In the genomic region with DNA sequence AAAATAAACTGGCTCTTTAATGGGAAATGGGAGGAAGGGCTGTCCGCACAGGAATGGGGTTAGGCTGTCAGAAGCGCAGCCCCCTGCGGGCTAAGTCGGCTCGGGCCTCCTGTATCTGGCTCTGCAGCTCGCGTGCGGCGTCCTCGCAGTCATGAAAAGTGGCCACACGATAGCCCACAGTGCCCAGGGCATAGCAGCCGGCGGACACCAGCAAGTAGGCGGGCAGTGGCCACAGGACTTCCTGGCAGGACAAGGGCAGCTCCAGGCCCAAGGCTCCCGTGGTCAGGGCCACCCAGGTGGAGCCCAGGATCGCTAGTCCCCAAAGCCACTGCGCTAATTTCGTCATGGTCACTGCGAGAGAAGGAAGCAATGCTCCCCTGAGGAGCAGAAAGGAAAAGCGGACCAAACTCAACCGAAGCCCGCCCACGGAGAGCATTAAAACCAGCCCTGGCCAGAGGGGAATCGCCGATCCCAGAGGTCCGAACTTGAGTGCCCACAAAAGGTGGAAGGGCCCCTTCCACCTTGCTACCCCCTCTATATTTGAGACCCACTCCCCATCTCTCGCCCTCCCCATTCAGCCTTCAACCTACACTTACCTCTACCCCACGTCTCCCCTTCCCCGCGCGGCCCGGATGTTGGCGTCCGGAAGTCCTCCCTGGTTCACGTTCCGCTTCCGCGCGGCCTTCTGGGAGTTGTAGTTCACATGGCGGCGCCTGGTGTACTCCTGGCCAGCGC, we compare ENCODE assay signal across 8 cellular contexts.
DNase-seq lines count a peak whose midpoint lies in the region; ATAC-seq lines count a peak whose summit lies in the region.

A gene with protein sequence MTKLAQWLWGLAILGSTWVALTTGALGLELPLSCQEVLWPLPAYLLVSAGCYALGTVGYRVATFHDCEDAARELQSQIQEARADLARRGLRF (minus strand): TSS at position 637 of the 735 bp plus-strand sequence. CDS start 291 bp downstream, at position 346.

- peak; percentile 72 for DNase-seq in NK-92 treated with Interleukin-12 subunit alpha and Interleukin-12 subunit beta, amount 100 ng/mL, for 24 hours (lab: John Stamatoyannopoulos, UW)
- DNase-seq in NK-92 (lab: John Stamatoyannopoulos, UW; ENCODE audit: unreplicated experiment), result no peak
- peak; percentile 96 for DNase-seq in NCI-H345 treated with DMSO at 0.1 percent for 48 hours (lab: John Stamatoyannopoulos, UW; ENCODE audit: unreplicated experiment)
- peak; percentile 81 for DNase-seq in activated CD4-positive, CD25-positive, alpha-beta regulatory T cell treated with anti-CD3 and anti-CD28 coated beads, Interleukin-2, amount 50 U/mL, for 16 hours (ENCODE audit: low read depth, low spot score)
- peak; percentile 82 for DNase-seq in central memory CD4-positive, alpha-beta T cell
- peak; percentile 90 for DNase-seq in islet precursor cell
- DNase-seq in stimulated activated CD4-positive, alpha-beta T cell treated with anti-CD3 and anti-CD28 coated beads, Interleukin-12 subunit alpha, Interleukin-12 subunit beta, amount 100 ng/mL, for 48 hours (ENCODE audit: low read depth in 2 of 3, low spot score in 1 of 3), result peak; percentile 83 to 92 (median 90)

- peak; percentile 59 for ATAC-seq in HG03139 (IDR thresholded peaks at IDR 0.05; ENCODE audit: unreplicated experiment)
